Comparison of ENCODE assay signal across 11 cellular contexts in the genomic region with DNA sequence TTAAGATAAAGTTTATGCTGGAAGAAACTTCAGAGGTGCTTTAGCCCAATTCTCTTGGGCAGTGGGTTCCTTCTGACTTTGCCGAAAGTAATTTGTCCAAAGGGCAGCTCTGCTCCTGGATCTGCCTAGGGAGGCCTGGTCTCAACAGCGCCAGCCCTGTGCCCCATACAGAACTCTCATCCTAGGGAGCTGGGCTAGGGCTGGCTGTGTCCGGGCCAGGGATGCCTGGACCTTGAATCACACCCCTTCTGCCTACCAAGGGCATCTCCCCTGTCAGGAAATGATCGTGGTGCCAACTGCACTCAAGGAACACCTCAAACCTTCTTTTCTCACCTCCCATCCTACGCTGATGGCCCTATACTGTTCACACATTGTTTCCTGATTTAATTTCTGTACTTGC. TPM values are rescaled to one million over a fixed set of nuclear protein-coding genes. Genes with fewer than 3 reads are reported as not detected.
DNase-seq lines count a peak whose midpoint lies in the region; ATAC-seq and TF ChIP-seq lines count a peak whose summit lies in the region.
"Had no signal": no experiment of that assay in that cellular context is flagged by ENCODE, and none has a peak within 500 bp of the region (broad histone marks: within the 10 kb centered on the region; RNA-seq: fewer than 3 reads in every experiment).

No MANE protein-coding gene starts in this region.

- H3K9me3 ChIP-seq in stomach = no peaks in the 10 kb centered on the region

- intact Hi-C loops in left ventricle myocardium superior (cut with micrococcal nuclease) = loop anchor here (10.0 kb wide), 1 partner anchor 926 kb away; no protein-coding TSS in a partner anchor
- intact Hi-C loops in stomach (cut with DNase I; ENCODE audit: low total_unique reads) = loop anchor here (5.0 kb wide), 1 partner anchor 919 kb away; no protein-coding TSS in a partner anchor

- WGBS in stomach, 5 donors = 83 to 97% (median 90%) methylated on average over 5 of the region's 5 CpGs

- H3K27ac ChIP-seq in GM23338 (ENCODE audit: low read depth) (no peak overlapping the region), cingulate gyrus (ENCODE audit: low read depth, low read length) (peak overlapping the region; percentile 70), stomach (peak overlapping the region in 3 of 5 donors; percentile 27 to 78 (median 60))

- peak overlapping the region; percentile 100; the same call in 1 of the 2 replicates for H3K4me2 ChIP-seq in GM23338

- peaks cover 81% of the 10 kb centered on the region for H3K27me3 Mint-ChIP-seq in GM23338 (ENCODE audit: insufficient read depth, low read depth, poor library complexity)

- no peaks in the 10 kb centered on the region for H3K36me3 Mint-ChIP-seq in GM23338 (ENCODE audit: low read depth)
- H3K36me3 Mint-ChIP-seq: naive B cell had no signal

- DNase-seq in GM23338 (ENCODE audit: low spot score) (no peak), left ventricle myocardium superior (peak; percentile 79), stomach (no peak), NCI-H226 (no peak), NCI-H187 treated with DMSO at 0.1 percent for 48 hours (lab: John Stamatoyannopoulos, UW) (no peak)
- DNase-seq: naive B cell had no signal

- no peaks in the 10 kb centered on the region; the same call in 2 of the 3 replicates for H3K9me3 Mint-ChIP-seq in GM23338
- H3K9me3 Mint-ChIP-seq: stimulated activated naive CD8-positive, alpha-beta T cell treated with anti-CD3 and anti-CD28 coated beads, Interleukin-15, Interleukin-2, amounts not matched to agents 100 ng/mL and 50 ng/mL, for 24 hours had no signal

- H4K20me1 ChIP-seq in GM23338 (replicated peaks; ENCODE audit: insufficient read depth) = no peaks in the 10 kb centered on the region

- H3F3A ChIP-seq in GM23338 (replicated peaks; ENCODE audit: low read depth) = peaks cover 6% of the 10 kb centered on the region

- no peak overlapping the region for H2AFZ ChIP-seq in GM23338

- H3K36me3 ChIP-seq in GM23338 (ENCODE audit: insufficient read depth) (peaks cover 5% of the 10 kb centered on the region; the same call in 1 of the 2 replicates), stomach (no peaks in the 10 kb centered on the region)

- H3K4me3 Mint-ChIP-seq in GM23338 = no peak overlapping the region; the same call in 2 of the 3 replicates
- H3K4me3 Mint-ChIP-seq: naive B cell; stimulated activated naive CD8-positive, alpha-beta T cell treated with anti-CD3 and anti-CD28 coated beads, Interleukin-15, Interleukin-2, amounts not matched to agents 100 ng/mL and 50 ng/mL, for 24 hours had no signal

- no peak for ATAC-seq in GM23338
- ATAC-seq in left ventricle myocardium superior = peak; percentile 66
- ATAC-seq in GM21528 (IDR thresholded peaks at IDR 0.05; ENCODE audit: low FRiP score, unreplicated experiment) = no peak
- ATAC-seq in GM19351 (IDR thresholded peaks at IDR 0.05; ENCODE audit: unreplicated experiment) = no peak
- ATAC-seq: sciatic nerve had no signal

- H3K27me3 ChIP-seq in GM23338 (ENCODE audit: insufficient read depth) = peaks cover 86% of the 10 kb centered on the region
- peaks cover 5 to 53% (median 48%) of the 10 kb centered on the region in 3 donors for H3K27me3 ChIP-seq in stomach

- H3K4me1 Mint-ChIP-seq in GM23338 = peaks cover 48% of the 10 kb centered on the region

- TF ChIP-seq CTCF in GM23338 (conservative IDR thresholded peaks at IDR 0.05; ENCODE audit: low read depth in 2 of 2) = no peak
- no peak for TF ChIP-seq CTCF in stomach (IDR thresholded peaks at IDR 0.05)

- TF ChIP-seq EP300 in stomach (IDR thresholded peaks at IDR 0.05) = no peak

- peaks cover 60% of the 10 kb centered on the region for H3K4me1 ChIP-seq in GM23338 (ENCODE audit: insufficient read depth)
- peaks cover 29 to 58% (median 51%) of the 10 kb centered on the region in 4 donors for H3K4me1 ChIP-seq in stomach

- no peaks in the 10 kb centered on the region for H3K9me2 ChIP-seq in GM23338 (ENCODE audit: insufficient read depth)

- no peaks in the 10 kb centered on the region for H3K79me2 ChIP-seq in GM23338 (replicated peaks; ENCODE audit: insufficient read depth)

- no peak for TF ChIP-seq POLR2A in stomach (IDR thresholded peaks at IDR 0.05)

- no peak overlapping the region for H3K27ac Mint-ChIP-seq in GM23338
- H3K27ac Mint-ChIP-seq: stimulated activated naive CD8-positive, alpha-beta T cell treated with anti-CD3 and anti-CD28 coated beads, Interleukin-15, Interleukin-2, amounts not matched to agents 100 ng/mL and 50 ng/mL, for 24 hours had no signal

- peak overlapping the region; percentile 88; the same call in 1 of the 2 replicates for H3K4me3 ChIP-seq in GM23338
- H3K4me3 ChIP-seq in stomach = no peak overlapping the region

TF ChIP-seq in GM23338, 12 proteins besides CTCF, POLR2A, EP300 and RAD21 (continues in another document):
- no peak for TF ChIP-seq CREB1 (CRISPR knock-in tag; IDR thresholded peaks at IDR 0.05; ENCODE audit: low read depth)
- TF ChIP-seq STAT1 (IDR thresholded peaks at IDR 0.05; ENCODE audit: unreplicated experiment) = no peak
- no peak for TF ChIP-seq NANOG (IDR thresholded peaks at IDR 0.05; ENCODE audit: borderline replicate concordance)
- TF ChIP-seq EZH2 (IDR thresholded peaks at IDR 0.05; ENCODE audit: low read depth, unreplicated experiment) = no peak
- TF ChIP-seq POLR2AphosphoS5 (IDR thresholded peaks at IDR 0.05; ENCODE audit: low read depth) = no peak
- TF ChIP-seq, protein P1, sequence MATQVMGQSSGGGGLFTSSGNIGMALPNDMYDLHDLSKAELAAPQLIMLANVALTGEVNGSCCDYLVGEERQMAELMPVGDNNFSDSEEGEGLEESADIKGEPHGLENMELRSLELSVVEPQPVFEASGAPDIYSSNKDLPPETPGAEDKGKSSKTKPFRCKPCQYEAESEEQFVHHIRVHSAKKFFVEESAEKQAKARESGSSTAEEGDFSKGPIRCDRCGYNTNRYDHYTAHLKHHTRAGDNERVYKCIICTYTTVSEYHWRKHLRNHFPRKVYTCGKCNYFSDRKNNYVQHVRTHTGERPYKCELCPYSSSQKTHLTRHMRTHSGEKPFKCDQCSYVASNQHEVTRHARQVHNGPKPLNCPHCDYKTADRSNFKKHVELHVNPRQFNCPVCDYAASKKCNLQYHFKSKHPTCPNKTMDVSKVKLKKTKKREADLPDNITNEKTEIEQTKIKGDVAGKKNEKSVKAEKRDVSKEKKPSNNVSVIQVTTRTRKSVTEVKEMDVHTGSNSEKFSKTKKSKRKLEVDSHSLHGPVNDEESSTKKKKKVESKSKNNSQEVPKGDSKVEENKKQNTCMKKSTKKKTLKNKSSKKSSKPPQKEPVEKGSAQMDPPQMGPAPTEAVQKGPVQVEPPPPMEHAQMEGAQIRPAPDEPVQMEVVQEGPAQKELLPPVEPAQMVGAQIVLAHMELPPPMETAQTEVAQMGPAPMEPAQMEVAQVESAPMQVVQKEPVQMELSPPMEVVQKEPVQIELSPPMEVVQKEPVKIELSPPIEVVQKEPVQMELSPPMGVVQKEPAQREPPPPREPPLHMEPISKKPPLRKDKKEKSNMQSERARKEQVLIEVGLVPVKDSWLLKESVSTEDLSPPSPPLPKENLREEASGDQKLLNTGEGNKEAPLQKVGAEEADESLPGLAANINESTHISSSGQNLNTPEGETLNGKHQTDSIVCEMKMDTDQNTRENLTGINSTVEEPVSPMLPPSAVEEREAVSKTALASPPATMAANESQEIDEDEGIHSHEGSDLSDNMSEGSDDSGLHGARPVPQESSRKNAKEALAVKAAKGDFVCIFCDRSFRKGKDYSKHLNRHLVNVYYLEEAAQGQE (IDR thresholded peaks at IDR 0.05; ENCODE audit: unreplicated experiment) = no peak
- no peak for TF ChIP-seq ZNF331 (CRISPR knock-in tag; IDR thresholded peaks at IDR 0.05; ENCODE audit: low read depth)

RNA-seq across cellular contexts. Expression of a gene that starts 37.3 kb away (rescaled TPM):
- total RNA-seq in GM23338 (2014; rRNA removed; shearing (Covaris generic)) = 2.6 and 4.7 TPM in 2 replicates
- polyA plus RNA-seq in GM23338 (2016; fragmentation: Nextera tagmentation; extraction: Ambion mirVana) (2.4 and 3.9 TPM in 2 replicates), stomach (1 to 10 TPM; 6.7 to 9.4 (median 7.7) TPM)
- total RNA-seq in left ventricle myocardium superior (110 TPM), stomach (100 to 1,000 TPM in 4 of 5 donors, 10 to 100 TPM in 1; 30.1 to 624 (median 148) TPM)
